6 cellular contexts compared by ENCODE assay signal in genomic region chr19:57500400-57500799, GRCh38. TPM values are rescaled to one million over a fixed set of nuclear protein-coding genes. Genes with fewer than 3 reads are reported as not detected.
DNase-seq lines count a peak whose midpoint lies in the region; ATAC-seq and TF ChIP-seq lines count a peak whose summit lies in the region.
"Not testable (repeated sequence)": the region's sequence is repeated elsewhere in the genome, so short reads cannot be mapped to it uniquely, and the experiment has no call there.

No MANE protein-coding gene starts in this region.

- H3K27me3 ChIP-seq in BE2C; iPS-15b (ENCODE audit: control insufficient read depth, insufficient read depth, low read length); psoas muscle (ENCODE audit: insufficient read depth in 3 of 3, low read length in 2 of 3): not testable (repeated sequence)

- not testable (repeated sequence) for H3K9ac ChIP-seq in iPS-15b (ENCODE audit: low read depth, low read length)

- H3K4me1 ChIP-seq in BE2C; iPS-15b (ENCODE audit: control insufficient read depth, insufficient read depth, low read length); psoas muscle: not testable (repeated sequence)

- H3K36me3 Mint-ChIP-seq in T-helper 2 cell treated with Interferon-gamma antibody and Interleukin-4, amounts not matched to agents 5 μg/mL and 100 μg/mL, for 36 hours (ENCODE audit: low read depth): peaks cover 55% of the 10 kb centered on the region

- not testable (repeated sequence) for H3K27me3 Mint-ChIP-seq in T-helper 2 cell treated with Interferon-gamma antibody and Interleukin-4, amounts not matched to agents 5 μg/mL and 100 μg/mL, for 36 hours (ENCODE audit: low read depth)

- not testable (repeated sequence) for DNase-seq in BE2C; T-helper 2 cell treated with Interferon-gamma antibody and Interleukin-4, amounts not matched to agents 5 μg/mL and 100 μg/mL, for 36 hours (ENCODE audit: low spot score); psoas muscle
- peak; percentile 74 for DNase-seq in choroid plexus epithelial cell (ENCODE audit: low read depth)

- not testable (repeated sequence) for H3K9me3 ChIP-seq in BE2C; iPS-15b (ENCODE audit: control insufficient read depth, insufficient read depth, low read length)
- peaks cover 10% of the 10 kb centered on the region for H3K9me3 ChIP-seq in psoas muscle

- H3K4me1 Mint-ChIP-seq in T-helper 2 cell treated with Interferon-gamma antibody and Interleukin-4, amounts not matched to agents 5 μg/mL and 100 μg/mL, for 36 hours (ENCODE audit: low read depth): peaks cover 16% of the 10 kb centered on the region

- not testable (repeated sequence) for TF ChIP-seq CTCF in BE2C (IDR thresholded peaks at IDR 0.05; ENCODE audit: low read depth, low read length); choroid plexus epithelial cell (conservative IDR thresholded peaks at IDR 0.05; ENCODE audit: low read depth, low read length); psoas muscle (IDR thresholded peaks at IDR 0.05)

- not testable (repeated sequence) for H3K27ac ChIP-seq in psoas muscle

- peaks cover 66% of the 10 kb centered on the region for H3K9me3 Mint-ChIP-seq in T-helper 2 cell treated with Interferon-gamma antibody and Interleukin-4, amounts not matched to agents 5 μg/mL and 100 μg/mL, for 36 hours

- H3K27ac Mint-ChIP-seq in T-helper 2 cell treated with Interferon-gamma antibody and Interleukin-4, amounts not matched to agents 5 μg/mL and 100 μg/mL, for 36 hours: peak overlapping the region; percentile 60

- ATAC-seq in HG03095 (IDR thresholded peaks at IDR 0.05; ENCODE audit: unreplicated experiment): peak; percentile 7
- ATAC-seq in psoas muscle: peak; percentile 29 to 40 (median 36)

- peak overlapping the region; percentile 85 for H3K4me3 Mint-ChIP-seq in T-helper 2 cell treated with Interferon-gamma antibody and Interleukin-4, amounts not matched to agents 5 μg/mL and 100 μg/mL, for 36 hours

- H3K36me3 ChIP-seq in BE2C; iPS-15b (ENCODE audit: control insufficient read depth, insufficient read depth, low read length): not testable (repeated sequence)
- peaks cover 3 to 13% of the 10 kb centered on the region in 2 donors for H3K36me3 ChIP-seq in psoas muscle (ENCODE audit: insufficient read depth in 1 of 2, low read depth in 1 of 2)

- H3K4me3 ChIP-seq in BE2C (ENCODE audit: low read depth, low read length) (peak overlapping the region; percentile 31), choroid plexus epithelial cell (ENCODE audit: low read depth, low read length) (peak overlapping the region; percentile 48), iPS-15b (ENCODE audit: low read depth, low read length) (peak overlapping the region; percentile 53), psoas muscle (peak overlapping the region; percentile 81)

- intact Hi-C loops in psoas muscle (cut with DNase I): loop anchor here in 1 of 2 donors (1.0 kb wide), 1 partner anchor 44 kb away; no protein-coding TSS in a partner anchor

- 0 to 3% (median 0%) methylated on average over 1 of the region's 4 CpGs for WGBS in psoas muscle, 3 donors

RNA-seq across cellular contexts. Expression of gene ZNF773, which starts 0.7 kb away (rescaled TPM):
- 4.7 TPM for polyA plus RNA-seq in BE2C (2012; ENCODE audit: insufficient read depth, insufficient read length, low read depth)
- 1 to 10 TPM; 2.7 to 5.7 (median 4.4) TPM for total RNA-seq in psoas muscle
- 1 to 10 TPM; 2.3 to 7.5 (median 3.0) TPM for polyA plus RNA-seq in psoas muscle

RNA-seq across cellular contexts. Expression of gene ZNF419, which starts 12.8 kb away (rescaled TPM):
- 7.7 TPM for polyA plus RNA-seq in BE2C (2012; ENCODE audit: insufficient read depth, insufficient read length, low read depth)
- total RNA-seq in psoas muscle: 1 to 10 TPM; 4.1 to 7.5 (median 6.9) TPM
- 10 to 100 TPM in 1 of 3 donors, 1 to 10 TPM in 2; 5.9 to 24.4 (median 6.9) TPM for polyA plus RNA-seq in psoas muscle

RNA-seq across cellular contexts. Expression of gene ZNF772, which starts 23.0 kb away (rescaled TPM):
- 5.3 TPM for polyA plus RNA-seq in BE2C (2012; ENCODE audit: insufficient read depth, insufficient read length, low read depth)
- total RNA-seq in psoas muscle: 10 to 100 TPM; 12.0 to 15.2 (median 14.1) TPM
- polyA plus RNA-seq in psoas muscle: 1 to 10 TPM; 2.7 to 8.7 (median 3.0) TPM

RNA-seq across cellular contexts. Expression of gene ZNF549, which starts 26.8 kb away (rescaled TPM):
- polyA plus RNA-seq in BE2C (2012; ENCODE audit: insufficient read depth, insufficient read length, low read depth): 7.8 TPM
- total RNA-seq in psoas muscle: 1 to 10 TPM; 1.5 to 4.0 (median 2.3) TPM
- 1 to 10 TPM; 1.4 to 4.6 (median 2.6) TPM for polyA plus RNA-seq in psoas muscle

RNA-seq across cellular contexts. Expression of gene VN1R1, which starts 43.5 kb away (rescaled TPM):
- polyA plus RNA-seq in BE2C (2012; ENCODE audit: insufficient read depth, insufficient read length, low read depth): 2.8 TPM
- 1 to 10 TPM in 3 of 4 donors, under 1 TPM in 1; 0.76 to 4.1 (median 2.3) TPM for total RNA-seq in psoas muscle
- polyA plus RNA-seq in psoas muscle: under 1 TPM; 0.42 to 0.57 (median 0.51) TPM

Comparison
In these comparisons a context has a peak if more than half of its experiments do, and no peak if none do; other contexts are left out.
1. H3K4me3 ChIP-seq: peak in every context shown above with its lines; median percentile 81 in psoas muscle; 53 in iPS-15b; 48 in choroid plexus epithelial cell; 31 in BE2C.